Comparison of ENCODE assay signal across 8 cellular contexts in genomic region chr22:38755155-38755910, GRCh38. TPM values are rescaled to one million over a fixed set of nuclear protein-coding genes. Genes with fewer than 3 reads are reported as not detected.
DNase-seq lines count a peak whose midpoint lies in the region; ATAC-seq and TF ChIP-seq lines count a peak whose summit lies in the region.

No MANE protein-coding gene starts in this region.

- peak; percentile 25 for ATAC-seq in GM19372 (IDR thresholded peaks at IDR 0.05; ENCODE audit: low read depth, unreplicated experiment)
- ATAC-seq in HG03565 (IDR thresholded peaks at IDR 0.05; ENCODE audit: unreplicated experiment), result peak; percentile 23

- peak overlapping the region; percentile 96 for H3K4me3 Mint-ChIP-seq in T-helper 2 cell treated with Interferon-gamma antibody and Interleukin-4, amounts not matched to agents 5 μg/mL and 100 μg/mL, for 36 hours

- intact Hi-C loops in breast epithelium (cut with DNase I; ENCODE audit: low total_unique reads), result loop anchor here (10.0 kb wide), 1 partner anchor 51 kb away; the partner anchor contains the start of genes GTPBP1 and JOSD1

- no peaks in the 10 kb centered on the region for H3K27me3 Mint-ChIP-seq in T-helper 2 cell treated with Interferon-gamma antibody and Interleukin-4, amounts not matched to agents 5 μg/mL and 100 μg/mL, for 36 hours (ENCODE audit: low read depth)

- H3K27ac Mint-ChIP-seq in T-helper 2 cell treated with Interferon-gamma antibody and Interleukin-4, amounts not matched to agents 5 μg/mL and 100 μg/mL, for 36 hours, result peak overlapping the region; percentile 89

- peak overlapping the region; percentile 56 to 99 (median 75) for H3K4me3 ChIP-seq in breast epithelium
- peak overlapping the region; percentile 51 for H3K4me3 ChIP-seq in iPS-11a (ENCODE audit: low read depth, low read length)

- TF ChIP-seq POLR2A in breast epithelium (IDR thresholded peaks at IDR 0.05), result peak; percentile 78

- no peaks in the 10 kb centered on the region for H3K36me3 ChIP-seq in breast epithelium

- H3K4me1 Mint-ChIP-seq in T-helper 2 cell treated with Interferon-gamma antibody and Interleukin-4, amounts not matched to agents 5 μg/mL and 100 μg/mL, for 36 hours (ENCODE audit: low read depth), result peaks cover 46% of the 10 kb centered on the region

- peak overlapping the region; percentile 96 to 100 for H3K27ac ChIP-seq in breast epithelium

- peak; percentile 95 for DNase-seq in CD1c-positive myeloid dendritic cell (ENCODE audit: extremely low spot score)
- DNase-seq in T-helper 2 cell treated with Interferon-gamma antibody and Interleukin-4, amounts not matched to agents 5 μg/mL and 100 μg/mL, for 36 hours (ENCODE audit: low spot score), result peak; percentile 79
- DNase-seq in breast epithelium (ENCODE audit: low spot score in 2 of 2), result peak; percentile 88 to 90
- DNase-seq in retina, result peak; percentile 71
- DNase-seq in cerebellar nuclear complex (lab: John Stamatoyannopoulos, UW), result no peak

- TF ChIP-seq CTCF in breast epithelium (IDR thresholded peaks at IDR 0.05), result no peak

- H3K9me3 ChIP-seq in breast epithelium, result no peaks in the 10 kb centered on the region

- peaks cover 53% of the 10 kb centered on the region for H3K36me3 Mint-ChIP-seq in T-helper 2 cell treated with Interferon-gamma antibody and Interleukin-4, amounts not matched to agents 5 μg/mL and 100 μg/mL, for 36 hours (ENCODE audit: low read depth)

- no peaks in the 10 kb centered on the region for H3K9me3 Mint-ChIP-seq in T-helper 2 cell treated with Interferon-gamma antibody and Interleukin-4, amounts not matched to agents 5 μg/mL and 100 μg/mL, for 36 hours

- H3K27me3 ChIP-seq in breast epithelium, result no peaks in the 10 kb centered on the region

- H3K4me1 ChIP-seq in breast epithelium, result peaks cover 4 to 25% of the 10 kb centered on the region in 2 donors

RNA-seq across cellular contexts. Expression of gene SUN2, which starts 0.5 kb away (rescaled TPM):
- 100 to 1,000 TPM; 173 to 577 (median 266) TPM for total RNA-seq in breast epithelium

RNA-seq across cellular contexts. Expression of gene DNAL4, which starts 38.6 kb away (rescaled TPM):
- total RNA-seq in breast epithelium, result 10 to 100 TPM; 17.8 to 31.2 (median 21.3) TPM

RNA-seq across cellular contexts. Expression of gene GTPBP1, which starts 49.6 kb away (rescaled TPM):
- 10 to 100 TPM; 32.3 to 58.7 (median 56.9) TPM for total RNA-seq in breast epithelium

RNA-seq across cellular contexts. Expression of gene JOSD1, which starts 54.6 kb away (rescaled TPM):
- 10 to 100 TPM; 60.5 to 80.8 (median 61.3) TPM for total RNA-seq in breast epithelium

Comparison
In these comparisons a context has a peak if more than half of its experiments do, and no peak if none do; other contexts are left out.
1. DNase-seq: peak in CD1c-positive myeloid dendritic cell (single experiment), T-helper 2 cell treated with Interferon-gamma antibody and Interleukin-4, amounts not matched to agents 5 μg/mL and 100 μg/mL, for 36 hours (single experiment), breast epithelium (2 of 2) and retina (single experiment); none in cerebellar nuclear complex (0 of 2).